ENCODE assay signal across 15 cellular contexts in the genomic region with DNA sequence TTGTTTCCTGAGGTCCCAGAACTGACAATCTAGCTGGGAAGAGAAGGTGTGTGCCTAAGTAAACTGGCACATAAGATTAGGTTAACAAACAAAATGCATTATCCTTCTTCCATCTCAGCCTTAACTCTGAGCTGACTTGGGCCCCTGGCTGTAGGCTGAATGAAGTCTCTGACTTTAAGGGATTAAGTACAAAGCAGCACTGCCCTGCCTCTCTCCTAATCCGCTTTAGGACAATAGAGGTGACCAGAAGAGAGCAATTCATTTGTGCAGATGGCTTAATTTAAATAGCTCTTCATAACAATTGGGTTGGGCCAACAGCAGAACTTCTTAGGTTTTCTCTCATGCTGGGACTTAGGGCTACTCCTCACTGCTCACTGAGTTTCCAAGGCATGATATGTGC.
"Had no signal": no experiment of that assay in that cellular context is flagged by ENCODE, and none has a peak within 500 bp of the region (broad histone marks: within the 10 kb centered on the region; RNA-seq: fewer than 3 reads in every experiment).

No MANE protein-coding gene starts in this region.

- H3K27me3 Mint-ChIP-seq: activated B cell treated with CpG ODN at 0.5 μM for 24 hours; activated CD4-positive, alpha-beta memory T cell treated with anti-CD3 and anti-CD28 coated beads, Interleukin-2, amount 10 ng/mL, durations not matched to agents 7 days and 5 days; activated CD8-positive, alpha-beta memory T cell treated with anti-CD3 and anti-CD28 coated beads, Interleukin-2, amount 10 ng/mL, durations not matched to agents 7 days and 5 days; activated naive CD8-positive, alpha-beta T cell treated with anti-CD3 and anti-CD28 coated beads for 36 hours; natural killer cell treated with Interleukin-12 subunit alpha and Interleukin-12 subunit beta and Interleukin-15 and Interleukin-18, amount 100 ng/mL, for 72 hours; stimulated activated naive B cell treated with anti-CD40 and anti-IgM and Interleukin-4, amounts not matched to agents 10 μg/mL and 1 μg/mL and 100 μg/mL, for 72 hours had no signal

- ATAC-seq: activated CD8-positive, alpha-beta memory T cell treated with anti-CD3 and anti-CD28 coated beads, Interleukin-2, amount 10 ng/mL, durations not matched to agents 7 days and 5 days; body of pancreas; lower lobe of right lung; natural killer cell treated with Interleukin-12 subunit alpha and Interleukin-12 subunit beta and Interleukin-15 and Interleukin-18, amount 100 ng/mL, for 72 hours; stimulated activated naive B cell treated with anti-CD40 and anti-IgM and Interleukin-4, amounts not matched to agents 10 μg/mL and 1 μg/mL and 100 μg/mL, for 72 hours had no signal

- H3K36me3 Mint-ChIP-seq: activated CD8-positive, alpha-beta memory T cell treated with anti-CD3 and anti-CD28 coated beads, Interleukin-2, amount 10 ng/mL, durations not matched to agents 7 days and 5 days; activated naive CD8-positive, alpha-beta T cell treated with anti-CD3 and anti-CD28 coated beads for 36 hours; natural killer cell treated with Interleukin-12 subunit alpha and Interleukin-12 subunit beta and Interleukin-15 and Interleukin-18, amount 100 ng/mL, for 72 hours; stimulated activated naive B cell treated with anti-CD40 and anti-IgM and Interleukin-4, amounts not matched to agents 10 μg/mL and 1 μg/mL and 100 μg/mL, for 72 hours had no signal

- H3K4me3 ChIP-seq: body of pancreas, lower lobe of right lung, thyroid gland had no signal

- H3K4me3 Mint-ChIP-seq: activated B cell treated with CpG ODN at 0.5 μM for 24 hours; activated CD4-positive, alpha-beta memory T cell treated with anti-CD3 and anti-CD28 coated beads, Interleukin-2, amount 10 ng/mL, durations not matched to agents 7 days and 5 days; activated CD8-positive, alpha-beta memory T cell treated with anti-CD3 and anti-CD28 coated beads, Interleukin-2, amount 10 ng/mL, durations not matched to agents 7 days and 5 days; activated naive CD8-positive, alpha-beta T cell treated with anti-CD3 and anti-CD28 coated beads for 36 hours; natural killer cell treated with Interleukin-12 subunit alpha and Interleukin-12 subunit beta and Interleukin-15 and Interleukin-18, amount 100 ng/mL, for 72 hours; stimulated activated naive B cell treated with anti-CD40 and anti-IgM and Interleukin-4, amounts not matched to agents 10 μg/mL and 1 μg/mL and 100 μg/mL, for 72 hours; T-helper 2 cell treated with Interferon-gamma antibody and Interleukin-4, amounts not matched to agents 5 μg/mL and 100 μg/mL, for 36 hours had no signal

- H3K27ac ChIP-seq: body of pancreas, lower lobe of right lung, thyroid gland had no signal

- H3K27me3 ChIP-seq: body of pancreas, thyroid gland had no signal

- DNase-seq: activated B cell treated with CpG ODN at 0.5 μM for 24 hours; activated CD4-positive, alpha-beta memory T cell treated with anti-CD3 and anti-CD28 coated beads, Interleukin-2, amount 10 ng/mL, durations not matched to agents 7 days and 5 days; activated CD4-positive, alpha-beta T cell treated with anti-CD3 and anti-CD28 coated beads for 4 hours; activated CD8-positive, alpha-beta memory T cell treated with anti-CD3 and anti-CD28 coated beads, Interleukin-2, amount 10 ng/mL, durations not matched to agents 7 days and 5 days; activated naive CD8-positive, alpha-beta T cell treated with anti-CD3 and anti-CD28 coated beads for 36 hours; amygdala; body of pancreas; hypothalamus; lower lobe of right lung; occipital lobe; posterior cingulate gyrus; stimulated activated naive B cell treated with anti-CD40 and anti-IgM and Interleukin-4, amounts not matched to agents 10 μg/mL and 1 μg/mL and 100 μg/mL, for 72 hours; thyroid gland had no signal

- H3K4me1 Mint-ChIP-seq: activated B cell treated with CpG ODN at 0.5 μM for 24 hours; activated CD4-positive, alpha-beta memory T cell treated with anti-CD3 and anti-CD28 coated beads, Interleukin-2, amount 10 ng/mL, durations not matched to agents 7 days and 5 days; activated CD8-positive, alpha-beta memory T cell treated with anti-CD3 and anti-CD28 coated beads, Interleukin-2, amount 10 ng/mL, durations not matched to agents 7 days and 5 days; activated naive CD8-positive, alpha-beta T cell treated with anti-CD3 and anti-CD28 coated beads for 36 hours; stimulated activated naive B cell treated with anti-CD40 and anti-IgM and Interleukin-4, amounts not matched to agents 10 μg/mL and 1 μg/mL and 100 μg/mL, for 72 hours had no signal

- H3K4me1 ChIP-seq: body of pancreas, lower lobe of right lung, thyroid gland had no signal

- H3K9me3 ChIP-seq: body of pancreas, lower lobe of right lung, thyroid gland had no signal

- H3K36me3 ChIP-seq: lower lobe of right lung, thyroid gland had no signal

- H3K27ac Mint-ChIP-seq: activated B cell treated with CpG ODN at 0.5 μM for 24 hours; activated CD4-positive, alpha-beta memory T cell treated with anti-CD3 and anti-CD28 coated beads, Interleukin-2, amount 10 ng/mL, durations not matched to agents 7 days and 5 days; activated CD8-positive, alpha-beta memory T cell treated with anti-CD3 and anti-CD28 coated beads, Interleukin-2, amount 10 ng/mL, durations not matched to agents 7 days and 5 days; activated naive CD8-positive, alpha-beta T cell treated with anti-CD3 and anti-CD28 coated beads for 36 hours; natural killer cell treated with Interleukin-12 subunit alpha and Interleukin-12 subunit beta and Interleukin-15 and Interleukin-18, amount 100 ng/mL, for 72 hours; stimulated activated naive B cell treated with anti-CD40 and anti-IgM and Interleukin-4, amounts not matched to agents 10 μg/mL and 1 μg/mL and 100 μg/mL, for 72 hours; T-helper 2 cell treated with Interferon-gamma antibody and Interleukin-4, amounts not matched to agents 5 μg/mL and 100 μg/mL, for 36 hours had no signal

- H3K9me3 Mint-ChIP-seq: activated naive CD8-positive, alpha-beta T cell treated with anti-CD3 and anti-CD28 coated beads for 36 hours; T-helper 2 cell treated with Interferon-gamma antibody and Interleukin-4, amounts not matched to agents 5 μg/mL and 100 μg/mL, for 36 hours had no signal
